In genomic region chr12:74537707-74538385, GRCh38 we compare ENCODE assay signal across 8 cellular contexts. TPM values are rescaled to one million over a fixed set of nuclear protein-coding genes. Genes with fewer than 3 reads are reported as not detected.
DNase-seq lines count a peak whose midpoint lies in the region; ATAC-seq and TF ChIP-seq lines count a peak whose summit lies in the region.

ATXN7L3B (plus strand) TSS chr12:74537835; CDS start chr12:74538113, 278 bp downstream.

- intact Hi-C loops in activated CD4-positive, alpha-beta T cell treated with anti-CD3 and anti-CD28 coated beads for 36 hours (cut with DNase I, micrococcal nuclease) = loop anchor here (2.0 to 5.0 kb wide), 4 partner anchors 123 to 1544 kb away; partner anchors contain the start of genes GLIPR1L2 (in 1 of the 2) and NAP1L1 (in 1 of the 2)

- H3K9me3 Mint-ChIP-seq in activated CD4-positive, alpha-beta T cell treated with anti-CD3 and anti-CD28 coated beads for 36 hours (ENCODE audit: low read depth) = no peaks in the 10 kb centered on the region

- H3K36me3 Mint-ChIP-seq in activated CD4-positive, alpha-beta T cell treated with anti-CD3 and anti-CD28 coated beads for 36 hours (ENCODE audit: low read depth) = peaks cover 49% of the 10 kb centered on the region

- peak within 1 kb of the TSS; percentile 91 for H3K27ac ChIP-seq in cingulate gyrus (ENCODE audit: low read depth, low read length)

- CTCF ChIA-PET in activated CD4-positive, alpha-beta T cell treated with anti-CD3 and anti-CD28 coated beads for 36 hours (lab: Charles Lee) = interaction anchor here (1.0 kb wide), 1 partner anchor 15 kb away, joined by 4 read pairs; no protein-coding TSS in a partner anchor

- H3K27me3 Mint-ChIP-seq in activated CD4-positive, alpha-beta T cell treated with anti-CD3 and anti-CD28 coated beads for 36 hours = no peaks in the 10 kb centered on the region

- peak within 1 kb of the TSS; percentile 97 for H3K4me3 Mint-ChIP-seq in activated CD4-positive, alpha-beta T cell treated with anti-CD3 and anti-CD28 coated beads for 36 hours

- peak; percentile 98 for ATAC-seq in HG03439 (IDR thresholded peaks at IDR 0.05; ENCODE audit: unreplicated experiment)
- peak; percentile 96 for ATAC-seq in activated CD4-positive, alpha-beta T cell treated with anti-CD3 and anti-CD28 coated beads for 36 hours

- POLR2A ChIA-PET in activated CD4-positive, alpha-beta T cell treated with anti-CD3 and anti-CD28 coated beads for 36 hours (lab: Charles Lee) = no interaction called here

- peak; percentile 87 for TF ChIP-seq POLR2A in GM19193 (IDR thresholded peaks at IDR 0.05; ENCODE audit: extremely low read depth, insufficient read depth, insufficient read length)

- DNase-seq in Ammon's horn (ENCODE audit: low spot score) (peak; percentile 92), NCI-H510A treated with DMSO at 0.1 percent for 48 hours (lab: John Stamatoyannopoulos, UW) (peak; percentile 98), kidney tubule cell (ENCODE audit: low spot score) (peak; percentile 96)
- peak; percentile 96 for DNase-seq in activated CD4-positive, alpha-beta T cell treated with anti-CD3 and anti-CD28 coated beads for 36 hours
- DNase-seq in stimulated activated CD4-positive, alpha-beta T cell treated with anti-CD3 and anti-CD28 coated beads, Interleukin-1b, Interleukin-23, amount 100 ng/mL, for 24 hours (ENCODE audit: low read depth in 4 of 4, low spot score in 1 of 4) = peak; percentile 86 to 90 (median 88)

- peak within 1 kb of the TSS; percentile 97 for H3K27ac Mint-ChIP-seq in activated CD4-positive, alpha-beta T cell treated with anti-CD3 and anti-CD28 coated beads for 36 hours

- H3K4me1 Mint-ChIP-seq in activated CD4-positive, alpha-beta T cell treated with anti-CD3 and anti-CD28 coated beads for 36 hours = peaks cover 50% of the 10 kb centered on the region

RNA-seq across cellular contexts. Expression of gene ATXN7L3B, which starts in this region (rescaled TPM):
- 10 to 100 TPM; 16.4 to 19.7 TPM for total RNA-seq in activated CD4-positive, alpha-beta T cell treated with anti-CD3 and anti-CD28 coated beads for 36 hours

Comparison
In these comparisons a context has a peak if more than half of its experiments do, and no peak if none do; other contexts are left out.
1. Peak in every context shown above with its lines: DNase-seq, ATAC-seq and H3K27ac ChIP-seq.